1 cellular context compared by ENCODE assay signal in the genomic region with DNA sequence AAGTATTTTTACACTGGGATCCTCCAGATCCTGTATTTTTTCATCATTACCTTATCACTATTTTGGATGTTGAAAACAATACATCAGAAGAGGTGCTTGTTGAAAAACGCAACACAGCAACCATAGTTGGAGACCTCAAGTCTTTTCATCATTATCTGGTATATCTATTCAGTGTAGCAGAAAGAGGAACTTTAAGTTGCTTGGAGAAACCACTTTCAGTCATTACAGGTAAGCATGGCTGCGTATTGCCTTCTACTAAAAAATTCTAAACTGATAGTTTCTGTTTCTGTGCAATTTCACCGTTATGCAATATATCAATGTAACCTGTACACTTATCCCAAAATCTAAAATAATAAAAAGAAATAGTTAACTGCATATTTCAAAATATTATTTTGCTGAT.
TF ChIP-seq lines count a peak whose summit lies in the region.

No MANE protein-coding gene starts in this region.

TF ChIP-seq in WTC11, 78 proteins besides CTCF, POLR2A, EP300 and RAD21 (continued from another document):
- TF ChIP-seq, protein P1, sequence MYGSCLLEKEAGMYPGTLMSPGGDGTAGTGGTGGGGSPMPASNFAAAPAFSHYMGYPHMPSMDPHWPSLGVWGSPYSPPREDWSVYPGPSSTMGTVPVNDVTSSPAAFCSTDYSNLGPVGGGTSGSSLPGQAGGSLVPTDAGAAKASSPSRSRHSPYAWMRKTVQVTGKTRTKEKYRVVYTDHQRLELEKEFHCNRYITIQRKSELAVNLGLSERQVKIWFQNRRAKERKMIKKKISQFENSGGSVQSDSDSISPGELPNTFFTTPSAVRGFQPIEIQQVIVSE (CRISPR knock-in tag; IDR thresholded peaks at IDR 0.05; ENCODE audit: borderline replicate concordance), result no peak
- TF ChIP-seq HMGA2 (CRISPR knock-in tag; IDR thresholded peaks at IDR 0.05) (no peak), ESRRA (CRISPR knock-in tag; IDR thresholded peaks at IDR 0.05; ENCODE audit: borderline replicate concordance) (no peak)
